ENCODE assay signal across 11 cellular contexts in the genomic region with DNA sequence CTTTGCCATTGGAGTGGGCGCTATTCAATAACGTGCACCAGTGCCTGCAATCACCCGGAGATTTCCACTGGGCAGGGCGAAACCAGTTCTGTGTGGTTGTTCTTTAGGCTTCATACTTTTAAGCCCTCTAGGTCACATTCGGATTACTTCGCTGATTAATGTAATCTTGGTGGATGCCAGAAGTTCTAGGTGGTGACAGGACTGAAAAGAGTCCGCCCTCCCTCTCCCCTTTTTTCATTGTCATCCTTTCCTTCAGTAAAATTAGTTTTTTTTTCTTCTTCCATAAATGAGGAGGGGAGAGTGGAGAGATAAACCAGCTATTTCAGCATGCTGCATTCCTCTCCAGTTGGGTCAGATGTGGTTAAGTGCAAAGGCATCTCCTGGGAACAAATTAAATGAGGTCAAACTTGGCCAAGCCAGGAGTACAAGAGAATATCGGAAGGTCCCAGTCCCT. TPM values are rescaled to one million over a fixed set of nuclear protein-coding genes. Genes with fewer than 3 reads are reported as not detected.
DNase-seq lines count a peak whose midpoint lies in the region; ATAC-seq, FAIRE-seq and TF ChIP-seq lines count a peak whose summit lies in the region.
"Had no signal": no experiment of that assay in that cellular context is flagged by ENCODE, and none has a peak within 500 bp of the region (broad histone marks: within the 10 kb centered on the region; RNA-seq: fewer than 3 reads in every experiment).

No MANE protein-coding gene starts in this region.

- no peak overlapping the region for H3T11ph ChIP-seq in H9 (ENCODE audit: low read length)

- intact Hi-C loops in K562 (cut with micrococcal nuclease) (no loop called here), spleen (cut with DNase I; ENCODE audit: low total_unique reads) (no loop called here), OCI-LY7 (cut with micrococcal nuclease; ENCODE audit: unreplicated experiment) (no loop called here)

- TF ChIP-seq CTCF in H9 (conservative IDR thresholded peaks at IDR 0.05) = no peak
- TF ChIP-seq CTCF in K562 (IDR thresholded peaks at IDR 0.05 in 2 of 3, conservative IDR thresholded peaks at IDR 0.05 in 1 of 3; ENCODE audit: insufficient read depth in 2 of 3, low read depth in 1 of 3, low read length in 3 of 3) = no peak
- no peak for TF ChIP-seq CTCF in spleen (IDR thresholded peaks at IDR 0.05 in 8 of 11, conservative IDR thresholded peaks at IDR 0.05 in 3 of 11)
- no peak for TF ChIP-seq CTCF in OCI-LY7 (conservative IDR thresholded peaks at IDR 0.05; ENCODE audit: low read length)

- H3K18ac ChIP-seq in H9 (ENCODE audit: insufficient read length, low read depth, low read length) = no peak overlapping the region

- TF ChIP-seq EP300 in K562 (IDR thresholded peaks at IDR 0.05; ENCODE audit: low read length) = no peak

- no peak for ATAC-seq in K562

- BruUV-seq in K562 (replicated peaks; lab: Mats Ljungman, UMichigan) (no TSS peak), OCI-LY7 (replicated peaks; lab: Mats Ljungman, UMichigan) (no TSS peak)

- in situ Hi-C loops in K562 (cut with MboI) = no loop called here

- H3K36me3 Mint-ChIP-seq in H9 (ENCODE audit: insufficient read depth in 1 of 3, low read depth in 3 of 3) = no peaks in the 10 kb centered on the region

- no peak overlapping the region for H3K4ac ChIP-seq in H9 (ENCODE audit: low read depth, low read length)

- H3K9me3 Mint-ChIP-seq in H9 = no peaks in the 10 kb centered on the region
- H3K9me3 Mint-ChIP-seq: activated B cell treated with CpG ODN at 0.5 μM for 24 hours had no signal

- no peak overlapping the region for H2BK15ac ChIP-seq in H9 (ENCODE audit: low read depth, low read length)

- FAIRE-seq in K562 (lab: Jason Lieb, UNC) (peak; percentile 15), GM12892 (lab: Jason Lieb, UNC) (no peak)

- no peak overlapping the region for H3K56ac ChIP-seq in H9 (ENCODE audit: insufficient read length, low read depth, low read length)

- CTCF ChIA-PET in K562 (lab: Yijun Ruan, JAX; ENCODE audit: low intra/inter-chr PET ratio) = no interaction called here
- CTCF ChIA-PET in OCI-LY7 (lab: Charles Lee; ENCODE audit: unreplicated experiment) = no interaction called here

- H3K79me1 ChIP-seq in H9 (ENCODE audit: insufficient read depth, low read depth, low read length, poor library complexity, severe bottlenecking) = no peaks in the 10 kb centered on the region

- H3K79me2 ChIP-seq in H9 (ENCODE audit: insufficient read depth, low read length) = no peaks in the 10 kb centered on the region
- no peaks in the 10 kb centered on the region for H3K79me2 ChIP-seq in K562 (ENCODE audit: control insufficient read depth, insufficient read depth, low read length)
- H3K79me2 ChIP-seq in OCI-LY7 (ENCODE audit: insufficient read depth, low read depth, low read length) = no peaks in the 10 kb centered on the region

- no peaks in the 10 kb centered on the region for H4K20me1 ChIP-seq in H9 (ENCODE audit: control insufficient read depth, insufficient read depth, insufficient read length)
- H4K20me1 ChIP-seq in K562 (replicated peaks; ENCODE audit: control insufficient read depth, insufficient read depth, low read length) = no peaks in the 10 kb centered on the region
- H4K20me1 ChIP-seq in OCI-LY7 (ENCODE audit: insufficient read depth, low read length) = no peaks in the 10 kb centered on the region

- H2BK5ac ChIP-seq in H9 (ENCODE audit: insufficient read length, low read length) = no peak overlapping the region

- H3K4me1 ChIP-seq in H9 (ENCODE audit: insufficient read depth, low read length) = no peaks in the 10 kb centered on the region
- H3K4me1 ChIP-seq in K562 (replicated peaks in 1 of 2; ENCODE audit: control insufficient read depth in 2 of 2, insufficient read depth in 2 of 2, low read length in 2 of 2) = peaks cover 3 to 4% of the 10 kb centered on the region in 2 experiments; a peak in 3 of 5 replicates
- no peaks in the 10 kb centered on the region for H3K4me1 ChIP-seq in iPS-20b (ENCODE audit: insufficient read depth, low read length)
- peaks cover 0 to 13% (median 5%) of the 10 kb centered on the region in 6 donors for H3K4me1 ChIP-seq in spleen
- no peaks in the 10 kb centered on the region for H3K4me1 ChIP-seq in OCI-LY7 (ENCODE audit: insufficient read depth, low read length, poor library complexity, severe bottlenecking)

- TF ChIP-seq POLR2A in K562 (conservative IDR thresholded peaks at IDR 0.05) (no peak), spleen (IDR thresholded peaks at IDR 0.05) (no peak), GM12892 (IDR thresholded peaks at IDR 0.05; ENCODE audit: low read depth, low read length) (no peak)

- no peak overlapping the region for H3K9ac ChIP-seq in H9 (ENCODE audit: extremely low read depth, insufficient read length, low read length)
- H3K9ac ChIP-seq in K562 (ENCODE audit: insufficient read depth in 1 of 2, low read depth in 2 of 2, low read length in 2 of 2) = no peak overlapping the region; a peak in 1 of 4 replicates
- no peak overlapping the region; the same call in 1 of the 2 replicates for H3K9ac ChIP-seq in iPS-20b (ENCODE audit: low read depth, low read length)

- H4K8ac ChIP-seq in H9 (replicated peaks; ENCODE audit: insufficient read length, low read depth, low read length) = no peak overlapping the region

- no peak overlapping the region for H3K14ac ChIP-seq in H9 (ENCODE audit: insufficient read depth, low read length)

- H2AFZ ChIP-seq in H9 (ENCODE audit: low read length) (no peak overlapping the region), K562 (ENCODE audit: low read depth, low read length) (no peak overlapping the region), OCI-LY7 (ENCODE audit: low read length) (no peak overlapping the region)

- no peak overlapping the region for H3K4me3 ChIP-seq in K562
- peak overlapping the region; percentile 63; the same call in 1 of the 2 replicates for H3K4me3 ChIP-seq in iPS-20b (ENCODE audit: low read length)
- H3K4me3 ChIP-seq in spleen = peak overlapping the region in 6 of 8 donors; percentile 5 to 48 (median 16)
- H3K4me3 ChIP-seq in OCI-LY7 (ENCODE audit: low read depth, low read length, poor library complexity, severe bottlenecking) = no peak overlapping the region

- no peak overlapping the region for H4K91ac ChIP-seq in H9 (ENCODE audit: insufficient read length, low read depth, low read length)

- H3K23ac ChIP-seq in H9 (ENCODE audit: insufficient read length, low read depth, low read length) = no peak overlapping the region

- no peak overlapping the region for H2AK5ac ChIP-seq in H9 (ENCODE audit: insufficient read length, low read length)

- no peaks in the 10 kb centered on the region for H3K4me1 Mint-ChIP-seq in H9
- H3K4me1 Mint-ChIP-seq: activated B cell treated with CpG ODN at 0.5 μM for 24 hours had no signal

- no peak overlapping the region for H3K27ac ChIP-seq in H9 (ENCODE audit: insufficient read length, low read depth, low read length)
- no peak overlapping the region for H3K27ac ChIP-seq in K562 (ENCODE audit: extremely low read depth, low read depth, low read length)
- no peak overlapping the region for H3K27ac ChIP-seq in iPS-20b (ENCODE audit: low read length)
- H3K27ac ChIP-seq in spleen = no peak overlapping the region
- H3K27ac ChIP-seq in OCI-LY7 (ENCODE audit: low read depth, low read length, poor library complexity, severe bottlenecking) = no peak overlapping the region

- H3K4me3 Mint-ChIP-seq in H9 = no peak overlapping the region
- H3K4me3 Mint-ChIP-seq: activated B cell treated with CpG ODN at 0.5 μM for 24 hours had no signal

- H3K27me3 ChIP-seq in H9 (ENCODE audit: insufficient read depth, low read length) (no peaks in the 10 kb centered on the region), K562 (ENCODE audit: control insufficient read depth in 2 of 2, insufficient read depth in 2 of 2, low read length in 2 of 2) (peaks cover 25 to 31% of the 10 kb centered on the region in 2 experiments), iPS-20b (ENCODE audit: insufficient read depth, low read length) (peaks cover 32% of the 10 kb centered on the region; the same call in 1 of the 2 replicates), spleen (replicated peaks in 1 of 7) (peaks cover 0 to 32% (median 0%) of the 10 kb centered on the region in 7 donors)

- POLR2A ChIA-PET in K562 (lab: Yijun Ruan, JAX) (no interaction called here), OCI-LY7 (lab: Charles Lee) (interaction anchor here (0.7 kb wide), 1 partner anchor 24 kb away, joined by 4 read pairs; no protein-coding TSS in a partner anchor)

- DNase-seq in H9 = no peak
- no peak for DNase-seq in K562 (ENCODE audit: extremely low read depth in 1 of 4, low spot score in 3 of 4)
- no peak for DNase-seq in spleen
- no peak for DNase-seq in HT-29 (ENCODE audit: low spot score)
- no peak for DNase-seq in OCI-LY7 (ENCODE audit: low spot score)
- no peak for DNase-seq in GM12892 (ENCODE audit: insufficient read length)
- DNase-seq in activated effector memory CD4-positive, alpha-beta T cell treated with Interleukin-2 at 50 U/mL for 16 hours = no peak
- DNase-seq: activated B cell treated with CpG ODN at 0.5 μM for 24 hours, NCI-H1694 treated with DMSO at 0.1 percent for 48 hours had no signal

- no peak overlapping the region for H3K27ac Mint-ChIP-seq in H9
- H3K27ac Mint-ChIP-seq: activated B cell treated with CpG ODN at 0.5 μM for 24 hours had no signal

- H3K23me2 ChIP-seq in H9 (ENCODE audit: insufficient read length, low read depth, low read length, poor library complexity, severe bottlenecking) = no peaks in the 10 kb centered on the region

- peaks cover 5% of the 10 kb centered on the region; the same call in 1 of the 2 replicates for H3K27me3 Mint-ChIP-seq in H9 (ENCODE audit: low read depth)

- peak overlapping the region; percentile 3 for H3K4me2 ChIP-seq in H9 (ENCODE audit: insufficient read depth, insufficient read length, low read length)
- no peak overlapping the region for H3K4me2 ChIP-seq in K562 (ENCODE audit: insufficient read depth, low read length)
- H3K4me2 ChIP-seq in OCI-LY7 (ENCODE audit: low read length) = no peak overlapping the region

- WGBS in H9 (ENCODE audit: extremely low coverage, insufficient read length, low lambda C conversion rate) = no CpG with 5 or more reads among the region's 8 CpGs
- 18% methylated on average over 8 of the region's 8 CpGs for WGBS in K562 (ENCODE audit: insufficient coverage, low coverage, missing lambda C conversion rate)
- WGBS in spleen, 5 donors = 63 to 69% (median 66%) methylated on average over 8 of the region's 8 CpGs

- H3K9me3 ChIP-seq in H9 (ENCODE audit: control insufficient read depth, low read depth, low read length) (no peaks in the 10 kb centered on the region), K562 (replicated peaks; ENCODE audit: control insufficient read depth, insufficient read depth, low read depth, low read length) (no peaks in the 10 kb centered on the region), iPS-20b (ENCODE audit: insufficient read depth, low read depth, low read length) (no peaks in the 10 kb centered on the region), spleen (no peaks in the 10 kb centered on the region), OCI-LY7 (ENCODE audit: low read length) (no peaks in the 10 kb centered on the region)

- H2BK20ac ChIP-seq in H9 (ENCODE audit: low read depth, low read length, poor library complexity, severe bottlenecking) = no peak overlapping the region

- H3K9me1 ChIP-seq in K562 (ENCODE audit: control insufficient read depth, insufficient read depth, low read length) = no peaks in the 10 kb centered on the region

- H4K5ac ChIP-seq in H9 (ENCODE audit: insufficient read length, low read depth, low read length) = no peak overlapping the region

- H2BK12ac ChIP-seq in H9 (ENCODE audit: insufficient read length, low read depth, low read length) = no peak overlapping the region

- H3K9me2 ChIP-seq in OCI-LY7 (ENCODE audit: insufficient read depth, low read length) = no peaks in the 10 kb centered on the region

- H3K36me3 ChIP-seq in K562 (ENCODE audit: control insufficient read depth, insufficient read depth, low read length) = no peaks in the 10 kb centered on the region
- no peaks in the 10 kb centered on the region for H3K36me3 ChIP-seq in iPS-20b (ENCODE audit: insufficient read depth, low read depth, low read length)
- no peaks in the 10 kb centered on the region for H3K36me3 ChIP-seq in spleen
- no peaks in the 10 kb centered on the region for H3K36me3 ChIP-seq in OCI-LY7 (ENCODE audit: insufficient read depth, low read length)

- TF ChIP-seq RAD21 in K562 (CRISPR knock-in tag; conservative IDR thresholded peaks at IDR 0.05 in 1 of 2, IDR thresholded peaks at IDR 0.05 in 1 of 2) = no peak

- no peak overlapping the region for H2BK120ac ChIP-seq in H9 (ENCODE audit: low read depth, low read length, poor library complexity, severe bottlenecking)

RNA-seq across cellular contexts. Expression of gene SLC2A2, which starts 2.3 kb away (rescaled TPM):
- total RNA-seq in H9 (2021) = not detected in 2 replicates
- total RNA-seq in K562 (2011; cell fraction: chromatin; rRNA removed; ENCODE audit: low replicate concordance) = not detected in 2 replicates
- total RNA-seq in K562 (2011; cell fraction: nucleolus; rRNA removed) = not detected in 2 replicates
- total RNA-seq in K562 (2011; cell fraction: nucleoplasm; rRNA removed) = not detected in 2 replicates
- total RNA-seq in K562 (2014; rRNA removed) = not detected in 2 replicates
- not detected in 2 replicates for total RNA-seq in K562 (2014; rRNA removed; fragmentation: Illumina TruSeq; extraction: Trizol)
- total RNA-seq in K562 (2015; rRNA removed; fragmentation: Illumina TruSeq; extraction: Trizol) = not detected in 2 replicates
- total RNA-seq in K562 (2021) = 0.18 TPM in 1 of 2 replicates, not detected in the other
- not detected in 2 replicates for polyA plus RNA-seq in K562 (2011; rRNA removed)
- polyA plus RNA-seq in K562 (2011; cell fraction: cytosol; rRNA removed) = not detected in 2 replicates
- not detected in 2 replicates for polyA plus RNA-seq in K562 (2011; cell fraction: nucleus; rRNA removed)
- not detected in 2 replicates for polyA plus RNA-seq in K562 (2012)
- polyA plus RNA-seq in K562 (2014; fragmentation: Illumina TruSeq; extraction: Trizol) = not detected in 2 replicates
- not detected for polyA plus RNA-seq in K562 (2014; fragmentation: Nextera tagmentation; extraction: Ambion mirVana)
- polyA plus RNA-seq in K562 (2014; rRNA removed) = not detected in 2 replicates
- polyA minus RNA-seq in K562 (2011; rRNA and poly(A)+ RNA removed) = not detected in 2 replicates
- not detected in 2 replicates for polyA minus RNA-seq in K562 (2011; cell fraction: cytosol; rRNA and poly(A)+ RNA removed)
- not detected in 2 replicates for polyA minus RNA-seq in K562 (2011; cell fraction: nucleus; rRNA and poly(A)+ RNA removed)
- not detected for total RNA-seq in spleen
- not detected for polyA plus RNA-seq in spleen
- total RNA-seq in HT-29 (2014; rRNA removed; shearing (Covaris generic)) = 0.03 and 0.05 TPM in 2 replicates
- total RNA-seq in OCI-LY7 (2014; rRNA removed; shearing (Covaris generic)) = not detected in 2 replicates
- not detected in 2 replicates for total RNA-seq in OCI-LY7 (2022)
- polyA plus RNA-seq in GM12892 (2012; ENCODE audit: missing spikeins) = not detected
- total RNA-seq: activated B cell treated with CpG ODN at 0.5 μM for 24 hours, dermis microvascular lymphatic vessel endothelial cell had no signal

Comparison
In these comparisons a context has a peak if more than half of its experiments do, and no peak if none do; other contexts are left out.
1. H3K4me3 ChIP-seq: peak in iPS-20b (single experiment) and spleen (6 of 8); none in K562 (single experiment) and OCI-LY7 (single experiment).